1 cellular context compared by ENCODE assay signal in the genomic region with DNA sequence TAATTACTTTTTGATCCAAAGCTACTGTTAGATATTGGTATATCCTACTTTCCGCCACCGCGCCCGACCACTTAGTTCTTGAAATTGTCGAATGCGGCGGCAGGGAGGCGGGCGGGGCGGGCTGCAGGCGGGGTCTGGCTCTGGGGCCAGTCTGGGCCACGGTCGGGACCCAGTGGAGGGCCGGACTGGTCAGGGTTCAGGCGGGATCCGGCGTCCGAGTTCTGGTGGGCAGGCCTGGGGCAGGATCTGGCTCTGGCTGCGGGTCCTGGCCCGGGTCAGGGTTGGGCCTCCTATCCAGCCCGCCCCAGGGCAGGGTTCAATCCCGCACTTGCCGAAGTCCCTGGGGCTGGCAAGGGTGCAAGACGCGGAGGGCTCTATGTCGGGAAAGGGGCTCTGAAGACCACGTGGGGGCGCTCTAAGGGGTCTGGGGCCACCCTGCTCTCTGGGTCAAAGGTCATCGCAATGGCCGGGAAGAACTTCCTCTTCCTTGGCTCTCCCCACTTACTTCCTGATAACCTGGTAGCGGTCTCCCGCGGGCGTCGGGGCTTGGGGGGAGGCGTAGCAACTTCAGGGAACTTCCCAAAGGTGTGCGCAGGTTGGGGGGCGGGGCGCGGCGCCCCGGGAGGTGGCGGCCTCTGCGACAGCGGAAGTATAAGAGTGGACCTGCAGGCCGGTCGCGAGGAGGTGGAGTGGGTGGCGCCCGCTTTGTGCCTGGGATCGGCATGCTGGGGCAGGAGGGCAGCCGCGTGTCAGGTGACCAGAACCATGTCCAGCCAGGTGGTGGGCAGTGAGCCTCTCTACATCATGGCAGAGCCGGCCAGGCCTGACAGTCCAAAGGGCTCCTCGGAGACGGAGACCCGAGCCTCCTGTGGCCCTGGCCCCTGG.
TF ChIP-seq lines count a peak whose summit lies in the region.

No MANE protein-coding gene starts in this region.

TF ChIP-seq in H1, 55 proteins besides CTCF, POLR2A, EP300 and RAD21 (continued from another document):
- 0 out of 2 replicates have a peak, but pooled peaks have one; percentile 27 for TF ChIP-seq KDM1A (IDR thresholded peaks at IDR 0.05; ENCODE audit: borderline replicate concordance, low read length)
